8 cellular contexts compared by ENCODE assay signal in genomic region chr6:61809004-61809595, GRCh38.
A peak's percentile ranks its signal among the peaks of the same experiment; 100 is the strongest.
DNase-seq lines count a peak whose midpoint lies in the region; ATAC-seq, FAIRE-seq and TF ChIP-seq lines count a peak whose summit lies in the region.

No MANE protein-coding gene starts in this region.

- H3K4me2 ChIP-seq in neuronal stem cell (ENCODE audit: insufficient read depth, low read length, poor library complexity, severe bottlenecking) = no peak overlapping the region

- H3K27me3 Mint-ChIP-seq in activated naive CD4-positive, alpha-beta T cell treated with anti-CD3 and anti-CD28 coated beads, Interleukin-2, amount 10 ng/mL, durations not matched to agents 7 days and 5 days = no peaks in the 10 kb centered on the region

- no CpG with 5 or more reads among the region's 1 CpG for WGBS in neuronal stem cell (ENCODE audit: extremely low coverage in 2 of 2, insufficient read length in 2 of 2, insufficient replicate concordance in 1 of 2), 2 donors
- 16% methylated on average over 1 of the region's 1 CpG for WGBS in right cardiac atrium

- peaks cover 13% of the 10 kb centered on the region for H3K9me3 Mint-ChIP-seq in activated naive CD4-positive, alpha-beta T cell treated with anti-CD3 and anti-CD28 coated beads, Interleukin-2, amount 10 ng/mL, durations not matched to agents 7 days and 5 days

- no peak overlapping the region for H3K18ac ChIP-seq in neuronal stem cell (ENCODE audit: low read length)

- no peak overlapping the region for H2BK12ac ChIP-seq in neuronal stem cell (ENCODE audit: low read length)

- no peaks in the 10 kb centered on the region for H3K4me1 Mint-ChIP-seq in activated naive CD4-positive, alpha-beta T cell treated with anti-CD3 and anti-CD28 coated beads, Interleukin-2, amount 10 ng/mL, durations not matched to agents 7 days and 5 days

- no peak overlapping the region for H3K4ac ChIP-seq in neuronal stem cell (ENCODE audit: low read length)

- intact Hi-C loops in right cardiac atrium (cut with DNase I) = no loop called here

- no peaks in the 10 kb centered on the region for H3K79me1 ChIP-seq in neuronal stem cell (ENCODE audit: low read depth, low read length)

- no peak overlapping the region for H3K23ac ChIP-seq in neuronal stem cell (ENCODE audit: low read depth, low read length, poor library complexity)

- H3K27ac Mint-ChIP-seq in activated naive CD4-positive, alpha-beta T cell treated with anti-CD3 and anti-CD28 coated beads, Interleukin-2, amount 10 ng/mL, durations not matched to agents 7 days and 5 days = no peak overlapping the region

- peak; percentile 60 for ATAC-seq in HG02623 (IDR thresholded peaks at IDR 0.05; ENCODE audit: unreplicated experiment)
- ATAC-seq in HG03108 (IDR thresholded peaks at IDR 0.05; ENCODE audit: unreplicated experiment) = no peak
- no peak for ATAC-seq in right cardiac atrium

- no peak overlapping the region for H2BK15ac ChIP-seq in neuronal stem cell (ENCODE audit: low read length)

- peak; percentile 37 for TF ChIP-seq CTCF in GM12865 (IDR thresholded peaks at IDR 0.05; ENCODE audit: insufficient read depth, low read depth, low read length, missing control alignments)
- TF ChIP-seq CTCF in bronchial epithelial cell (IDR thresholded peaks at IDR 0.05; ENCODE audit: insufficient read depth, low read length, severe bottlenecking) = peak; percentile 36

- H3K36me3 Mint-ChIP-seq in activated naive CD4-positive, alpha-beta T cell treated with anti-CD3 and anti-CD28 coated beads, Interleukin-2, amount 10 ng/mL, durations not matched to agents 7 days and 5 days = no peaks in the 10 kb centered on the region

- H3K27ac ChIP-seq in neuronal stem cell (replicated peaks; ENCODE audit: low read length) (no peak overlapping the region), right cardiac atrium (ENCODE audit: low read length) (no peak overlapping the region)

- H4K91ac ChIP-seq in neuronal stem cell (ENCODE audit: low read depth, low read length, poor library complexity) = no peak overlapping the region

- H3K4me3 ChIP-seq in GM12865 (ENCODE audit: low read depth, low read length) = no peak overlapping the region
- H3K4me3 ChIP-seq in bronchial epithelial cell (ENCODE audit: low read depth, low read length) = no peak overlapping the region
- H3K4me3 ChIP-seq in neuronal stem cell (ENCODE audit: low read length in 2 of 2) = no peak overlapping the region
- no peak overlapping the region for H3K4me3 ChIP-seq in right cardiac atrium (ENCODE audit: low read length)

- CTCF ChIA-PET in activated naive CD4-positive, alpha-beta T cell treated with anti-CD3 and anti-CD28 coated beads, Interleukin-2, amount 10 ng/mL, durations not matched to agents 7 days and 5 days (lab: Charles Lee) = no interaction called here

- no peak for FAIRE-seq in bronchial epithelial cell (lab: Jason Lieb, UNC)

- H3K4me3 Mint-ChIP-seq in activated naive CD4-positive, alpha-beta T cell treated with anti-CD3 and anti-CD28 coated beads, Interleukin-2, amount 10 ng/mL, durations not matched to agents 7 days and 5 days = no peak overlapping the region

- H2BK5ac ChIP-seq in neuronal stem cell (ENCODE audit: low read length) = no peak overlapping the region

- no peak overlapping the region for H2BK120ac ChIP-seq in neuronal stem cell (ENCODE audit: low read depth, low read length)

- H3K9me3 ChIP-seq in neuronal stem cell (replicated peaks in 1 of 2; ENCODE audit: control insufficient read depth in 2 of 2, insufficient read depth in 1 of 2, low read depth in 1 of 2, low read length in 2 of 2) = peaks cover 0 to 4% of the 10 kb centered on the region in 2 donors
- no peaks in the 10 kb centered on the region for H3K9me3 ChIP-seq in right cardiac atrium (ENCODE audit: control insufficient read depth, low read length)

- DNase-seq in GM12865 (ENCODE audit: low read depth) = peak; percentile 22
- DNase-seq in NCI-H345 treated with DMSO at 0.1 percent for 48 hours (lab: John Stamatoyannopoulos, UW; ENCODE audit: unreplicated experiment) = peak; percentile 10
- peak; percentile 30 for DNase-seq in bronchial epithelial cell (ENCODE audit: low read depth)
- peak; percentile 17 for DNase-seq in neuronal stem cell (ENCODE audit: low spot score)
- no peak for DNase-seq in activated naive CD4-positive, alpha-beta T cell treated with anti-CD3 and anti-CD28 coated beads, Interleukin-2, amount 10 ng/mL, durations not matched to agents 7 days and 5 days
- DNase-seq in right cardiac atrium = no peak

- H3K36me3 ChIP-seq in bronchial epithelial cell (ENCODE audit: control insufficient read depth, insufficient read depth, low read length) = no peaks in the 10 kb centered on the region
- no peaks in the 10 kb centered on the region for H3K36me3 ChIP-seq in neuronal stem cell (replicated peaks in 1 of 2; ENCODE audit: control insufficient read depth in 2 of 2, insufficient read depth in 2 of 2, low read length in 2 of 2)

- no peak overlapping the region for H2AK5ac ChIP-seq in neuronal stem cell (ENCODE audit: low read depth, low read length)

- H3K4me1 ChIP-seq in neuronal stem cell (ENCODE audit: control insufficient read depth in 2 of 2, insufficient read depth in 1 of 2, low read depth in 1 of 2, low read length in 2 of 2) = no peaks in the 10 kb centered on the region
- H3K4me1 ChIP-seq in right cardiac atrium (ENCODE audit: control insufficient read depth, insufficient read depth, low read length) = no peaks in the 10 kb centered on the region

- no peak overlapping the region for H3K9ac ChIP-seq in neuronal stem cell (ENCODE audit: low read depth, low read length, poor library complexity)

- H4K8ac ChIP-seq in neuronal stem cell (ENCODE audit: low read depth, low read length) = no peak overlapping the region

- H3K14ac ChIP-seq in neuronal stem cell (ENCODE audit: low read length) = no peak overlapping the region

- H3K27me3 ChIP-seq in bronchial epithelial cell (ENCODE audit: control insufficient read depth, insufficient read depth, low read length) (no peaks in the 10 kb centered on the region), neuronal stem cell (ENCODE audit: control insufficient read depth in 3 of 3, insufficient read depth in 3 of 3, low read depth in 1 of 3, low read length in 3 of 3) (peaks cover 0 to 4% (median 0%) of the 10 kb centered on the region in 3 experiments), right cardiac atrium (ENCODE audit: control insufficient read depth, insufficient read depth) (no peaks in the 10 kb centered on the region)

- no peak overlapping the region for H2AFZ ChIP-seq in neuronal stem cell (ENCODE audit: low read length)

Comparison
In these comparisons a context has a peak if more than half of its experiments do, and no peak if none do; other contexts are left out.
1. DNase-seq: peak in GM12865 (single experiment), NCI-H345 treated with DMSO at 0.1 percent for 48 hours (single experiment), bronchial epithelial cell (single experiment) and neuronal stem cell (single experiment); none in activated naive CD4-positive, alpha-beta T cell treated with anti-CD3 and anti-CD28 coated beads, Interleukin-2, amount 10 ng/mL, durations not matched to agents 7 days and 5 days (single experiment) and right cardiac atrium (0 of 3).